Comparison of ENCODE assay signal across 1 cellular context in the genomic region with DNA sequence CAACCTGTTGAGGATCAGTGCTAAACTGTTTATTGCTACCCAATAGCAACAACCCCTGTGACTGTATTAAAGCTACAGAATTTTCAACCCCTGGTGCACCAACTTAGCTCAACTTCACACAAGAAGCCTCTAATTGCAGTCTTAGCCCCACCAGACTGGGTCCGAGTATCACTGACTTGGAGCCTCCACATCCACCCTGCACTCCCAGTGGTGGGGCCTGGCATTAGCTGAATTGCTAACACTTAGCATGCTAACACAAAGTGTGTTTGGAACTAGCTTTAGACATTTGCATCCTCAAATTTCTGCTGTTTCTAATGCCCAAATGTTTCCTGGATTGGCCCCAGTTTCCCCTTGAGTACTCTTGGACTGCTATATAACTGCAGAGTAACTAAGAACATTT.
TF ChIP-seq lines count a peak whose summit lies in the region.

No MANE protein-coding gene starts in this region.

TF ChIP-seq in HepG2, 621 proteins besides CTCF, POLR2A, EP300 and RAD21 (continued from another document):
- TF ChIP-seq NRL (CRISPR knock-in tag; IDR thresholded peaks at IDR 0.05; ENCODE audit: borderline replicate concordance), result no peak
- TF ChIP-seq, protein P1, sequence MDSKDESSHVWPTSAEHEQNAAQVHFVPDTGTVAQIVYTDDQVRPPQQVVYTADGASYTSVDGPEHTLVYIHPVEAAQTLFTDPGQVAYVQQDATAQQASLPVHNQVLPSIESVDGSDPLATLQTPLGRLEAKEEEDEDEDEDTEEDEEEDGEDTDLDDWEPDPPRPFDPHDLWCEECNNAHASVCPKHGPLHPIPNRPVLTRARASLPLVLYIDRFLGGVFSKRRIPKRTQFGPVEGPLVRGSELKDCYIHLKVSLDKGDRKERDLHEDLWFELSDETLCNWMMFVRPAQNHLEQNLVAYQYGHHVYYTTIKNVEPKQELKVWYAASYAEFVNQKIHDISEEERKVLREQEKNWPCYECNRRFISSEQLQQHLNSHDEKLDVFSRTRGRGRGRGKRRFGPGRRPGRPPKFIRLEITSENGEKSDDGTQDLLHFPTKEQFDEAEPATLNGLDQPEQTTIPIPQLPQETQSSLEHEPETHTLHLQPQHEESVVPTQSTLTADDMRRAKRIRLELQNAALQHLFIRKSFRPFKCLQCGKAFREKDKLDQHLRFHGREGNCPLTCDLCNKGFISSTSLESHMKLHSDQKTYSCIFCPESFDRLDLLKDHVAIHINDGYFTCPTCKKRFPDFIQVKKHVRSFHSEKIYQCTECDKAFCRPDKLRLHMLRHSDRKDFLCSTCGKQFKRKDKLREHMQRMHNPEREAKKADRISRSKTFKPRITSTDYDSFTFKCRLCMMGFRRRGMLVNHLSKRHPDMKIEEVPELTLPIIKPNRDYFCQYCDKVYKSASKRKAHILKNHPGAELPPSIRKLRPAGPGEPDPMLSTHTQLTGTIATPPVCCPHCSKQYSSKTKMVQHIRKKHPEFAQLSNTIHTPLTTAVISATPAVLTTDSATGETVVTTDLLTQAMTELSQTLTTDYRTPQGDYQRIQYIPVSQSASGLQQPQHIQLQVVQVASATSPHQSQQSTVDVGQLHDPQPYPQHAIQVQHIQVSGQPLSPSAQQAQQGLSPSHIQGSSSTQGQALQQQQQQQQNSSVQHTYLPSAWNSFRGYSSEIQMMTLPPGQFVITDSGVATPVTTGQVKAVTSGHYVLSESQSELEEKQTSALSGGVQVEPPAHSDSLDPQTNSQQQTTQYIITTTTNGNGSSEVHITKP (CRISPR knock-in tag; IDR thresholded peaks at IDR 0.05; ENCODE audit: low read depth), result no peak
- TF ChIP-seq, protein P2, sequence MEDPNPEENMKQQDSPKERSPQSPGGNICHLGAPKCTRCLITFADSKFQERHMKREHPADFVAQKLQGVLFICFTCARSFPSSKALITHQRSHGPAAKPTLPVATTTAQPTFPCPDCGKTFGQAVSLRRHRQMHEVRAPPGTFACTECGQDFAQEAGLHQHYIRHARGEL (CRISPR knock-in tag; IDR thresholded peaks at IDR 0.05), result no peak
